ENCODE assay signal across 25 cellular contexts in genomic region chr7:120959929-120960484, GRCh38. TPM values are rescaled to one million over a fixed set of nuclear protein-coding genes. Genes with fewer than 3 reads are reported as not detected.
DNase-seq lines count a peak whose midpoint lies in the region; ATAC-seq and TF ChIP-seq lines count a peak whose summit lies in the region.
"Had no signal": no experiment of that assay in that cellular context is flagged by ENCODE, and none has a peak within 500 bp of the region (broad histone marks: within the 10 kb centered on the region; RNA-seq: fewer than 3 reads in every experiment).

No MANE protein-coding gene starts in this region.

- peak overlapping the region; percentile 5 for H3K27ac Mint-ChIP-seq in activated T-cell treated with anti-CD3 and anti-CD28 coated beads, Interleukin-2, amount 50 U/mL, for 24 hours
- H3K27ac Mint-ChIP-seq in T-helper 17 cell: peak overlapping the region; percentile 39
- peak overlapping the region; percentile 50 for H3K27ac Mint-ChIP-seq in progenitor cell of endocrine pancreas

- peaks cover 73% of the 10 kb centered on the region for H3K36me3 Mint-ChIP-seq in activated T-cell treated with anti-CD3 and anti-CD28 coated beads, Interleukin-2, amount 50 U/mL, for 24 hours (ENCODE audit: low read depth)
- H3K36me3 Mint-ChIP-seq in T-helper 17 cell (ENCODE audit: low read depth) (peaks cover 8% of the 10 kb centered on the region), progenitor cell of endocrine pancreas (ENCODE audit: insufficient read depth) (peaks cover 20% of the 10 kb centered on the region)

- no peak overlapping the region for H3K4me3 Mint-ChIP-seq in activated T-cell treated with anti-CD3 and anti-CD28 coated beads, Interleukin-2, amount 50 U/mL, for 24 hours
- H3K4me3 Mint-ChIP-seq in T-helper 17 cell: peak overlapping the region; percentile 64
- H3K4me3 Mint-ChIP-seq in progenitor cell of endocrine pancreas (ENCODE audit: low read depth): no peak overlapping the region
- H3K4me3 Mint-ChIP-seq: CD8-positive, alpha-beta memory T cell; IgD-negative memory B cell had no signal

- peaks cover 35% of the 10 kb centered on the region for H3K4me1 Mint-ChIP-seq in activated T-cell treated with anti-CD3 and anti-CD28 coated beads, Interleukin-2, amount 50 U/mL, for 24 hours (ENCODE audit: low read depth)
- peaks cover 35% of the 10 kb centered on the region for H3K4me1 Mint-ChIP-seq in T-helper 17 cell
- peaks cover 2% of the 10 kb centered on the region for H3K4me1 Mint-ChIP-seq in progenitor cell of endocrine pancreas (ENCODE audit: low read depth)

- no peak for TF ChIP-seq CTCF in progenitor cell of endocrine pancreas (IDR thresholded peaks at IDR 0.05; ENCODE audit: unreplicated experiment)

- no peaks in the 10 kb centered on the region for H3K27me3 Mint-ChIP-seq in activated T-cell treated with anti-CD3 and anti-CD28 coated beads, Interleukin-2, amount 50 U/mL, for 24 hours
- no peaks in the 10 kb centered on the region for H3K27me3 Mint-ChIP-seq in T-helper 17 cell
- H3K27me3 Mint-ChIP-seq in progenitor cell of endocrine pancreas: no peaks in the 10 kb centered on the region
- H3K27me3 Mint-ChIP-seq: CD8-positive, alpha-beta memory T cell; IgD-negative memory B cell had no signal

- no peaks in the 10 kb centered on the region for H3K9me3 Mint-ChIP-seq in activated T-cell treated with anti-CD3 and anti-CD28 coated beads, Interleukin-2, amount 50 U/mL, for 24 hours
- H3K9me3 Mint-ChIP-seq in progenitor cell of endocrine pancreas (ENCODE audit: low read depth): no peaks in the 10 kb centered on the region
- H3K9me3 Mint-ChIP-seq: CD8-positive, alpha-beta memory T cell; IgD-negative memory B cell had no signal

- no peaks in the 10 kb centered on the region for H3K9me3 ChIP-seq in T-helper 17 cell (ENCODE audit: control insufficient read depth, low read length, poor library complexity, severe bottlenecking)
- H3K9me3 ChIP-seq: SJCRH30 had no signal

- no peak for DNase-seq in activated T-cell treated with anti-CD3 and anti-CD28 coated beads, Interleukin-2, amount 50 U/mL, for 24 hours
- no peak for DNase-seq in activated T-cell treated with anti-CD3 and anti-CD28 coated beads, Interleukin-2, amount 50 U/mL, for 1 hour
- DNase-seq in T-helper 17 cell: no peak
- peak; percentile 11 for DNase-seq in iPS-NIHi7 (ENCODE audit: extremely low spot score)
- DNase-seq in progenitor cell of endocrine pancreas (ENCODE audit: low spot score, unreplicated experiment): no peak
- DNase-seq in SW 1271 (lab: John Stamatoyannopoulos, UW): no peak
- no peak for DNase-seq in globus pallidus (ENCODE audit: low spot score)
- DNase-seq: AML-193; C1 segment of cervical spinal cord; CD8-positive, alpha-beta memory T cell; DMS53; GDM1; GOT3; Karpas-422; NCI-H1694; NCI-H2081; NCI-H2171; NCI-H345; NCI-H524; NCI-H774; NK-92 treated with Interleukin-12 subunit alpha and Interleukin-12 subunit beta, amount 100 ng/mL, for 24 hours; SJCRH30 had no signal

- no peak for ATAC-seq in T-helper 17 cell
- ATAC-seq in activated CD4-positive, CD25-positive, alpha-beta regulatory T cell treated with anti-CD3 and anti-CD28 coated beads, Interleukin-2, amount 50 U/mL, for 24 hours: no peak

RNA-seq across cellular contexts. Expression of gene ING3, which starts 9.4 kb away (rescaled TPM):
- 10 to 100 TPM; 32.8 to 41.2 TPM for total RNA-seq in T-helper 17 cell
- 27.4 and 28.3 TPM in 2 replicates for total RNA-seq in progenitor cell of endocrine pancreas

RNA-seq across cellular contexts. Expression of gene CPED1, which starts 28.5 kb away (rescaled TPM):
- total RNA-seq in T-helper 17 cell: under 1 TPM; 0.40 to 0.99 TPM
- 0.80 and 1.1 TPM in 2 replicates for total RNA-seq in progenitor cell of endocrine pancreas
- total RNA-seq: MCF 10A had no signal
